Comparison of ENCODE assay signal across 25 cellular contexts in genomic region chr2:69030791-69031190, GRCh38. TPM values are rescaled to one million over a fixed set of nuclear protein-coding genes. Genes with fewer than 3 reads are reported as not detected.
"Had no signal": no experiment of that assay in that cellular context is flagged by ENCODE, and none has a peak within 500 bp of the region (broad histone marks: within the 10 kb centered on the region; RNA-seq: fewer than 3 reads in every experiment).

No MANE protein-coding gene starts in this region.

- H3K4me3 ChIP-seq: breast epithelium, gastroesophageal sphincter, hepatocyte, tibial nerve had no signal

- H3K9me3 ChIP-seq: breast epithelium, gastroesophageal sphincter had no signal

- H3K27ac Mint-ChIP-seq: activated CD8-positive, alpha-beta memory T cell treated with anti-CD3 and anti-CD28 coated beads, Interleukin-2, amount 10 ng/mL, durations not matched to agents 7 days and 5 days; activated CD8-positive, alpha-beta T cell treated with anti-CD3 and anti-CD28 coated beads, Interleukin-2, amount 10 ng/mL, durations not matched to agents 7 days and 5 days; activated naive CD4-positive, alpha-beta T cell treated with anti-CD3 and anti-CD28 coated beads, Interleukin-2, amount 50 U/mL, for 72 hours; activated T-helper 2 cell treated with anti-CD3 and anti-CD28 coated beads, Interferon-gamma antibody, Interleukin-2, Interleukin-4, amounts not matched to agents 10 μg/mL and 5 μg/mL and 100 μg/mL, durations not matched to agents 14 hours and 24 hours and 36 hours; dendritic cell treated with granulocyte-macrophage colony-stimulating factor and Interleukin-4, amounts not matched to agents 40 ng/mL and 50 ng/mL, for 4 days; natural killer cell had no signal

- H3K9me3 Mint-ChIP-seq: activated naive CD4-positive, alpha-beta T cell treated with anti-CD3 and anti-CD28 coated beads, Interleukin-2, amount 50 U/mL, for 72 hours; activated T-helper 2 cell treated with anti-CD3 and anti-CD28 coated beads, Interferon-gamma antibody, Interleukin-2, Interleukin-4, amounts not matched to agents 10 μg/mL and 5 μg/mL and 100 μg/mL, durations not matched to agents 14 hours and 24 hours and 36 hours; dendritic cell treated with granulocyte-macrophage colony-stimulating factor and Interleukin-4, amounts not matched to agents 40 ng/mL and 50 ng/mL, for 4 days; natural killer cell had no signal

- H3K27ac ChIP-seq: breast epithelium, hepatocyte had no signal

- H3K27me3 ChIP-seq: breast epithelium, gastroesophageal sphincter, hepatocyte, tibial nerve had no signal

- H3K4me2 ChIP-seq: hepatocyte had no signal

- H2AFZ ChIP-seq: hepatocyte had no signal

- H3K36me3 Mint-ChIP-seq: activated CD8-positive, alpha-beta memory T cell treated with anti-CD3 and anti-CD28 coated beads, Interleukin-2, amount 10 ng/mL, durations not matched to agents 7 days and 5 days; activated naive CD4-positive, alpha-beta T cell treated with anti-CD3 and anti-CD28 coated beads, Interleukin-2, amount 50 U/mL, for 72 hours; natural killer cell had no signal

- H3K4me1 Mint-ChIP-seq: activated CD8-positive, alpha-beta memory T cell treated with anti-CD3 and anti-CD28 coated beads, Interleukin-2, amount 10 ng/mL, durations not matched to agents 7 days and 5 days; natural killer cell had no signal

- H3K4me3 Mint-ChIP-seq: activated CD8-positive, alpha-beta memory T cell treated with anti-CD3 and anti-CD28 coated beads, Interleukin-2, amount 10 ng/mL, durations not matched to agents 7 days and 5 days; activated CD8-positive, alpha-beta T cell treated with anti-CD3 and anti-CD28 coated beads, Interleukin-2, amount 10 ng/mL, durations not matched to agents 7 days and 5 days; dendritic cell treated with granulocyte-macrophage colony-stimulating factor and Interleukin-4, amounts not matched to agents 40 ng/mL and 50 ng/mL, for 4 days; natural killer cell had no signal

- ATAC-seq: activated CD8-positive, alpha-beta memory T cell treated with anti-CD3 and anti-CD28 coated beads, Interleukin-2, amount 10 ng/mL, durations not matched to agents 7 days and 5 days; activated CD8-positive, alpha-beta T cell treated with anti-CD3 and anti-CD28 coated beads, Interleukin-2, amount 10 ng/mL, durations not matched to agents 7 days and 5 days; activated naive CD4-positive, alpha-beta T cell treated with anti-CD3 and anti-CD28 coated beads, Interleukin-2, amount 50 U/mL, for 72 hours; gastroesophageal sphincter; natural killer cell; right cardiac atrium had no signal

- DNase-seq: activated CD4-positive, alpha-beta T cell treated with anti-CD3 and anti-CD28 coated beads, Interleukin-2, amount 50 U/mL, for 1 hour; activated CD4-positive, CD25-positive, alpha-beta regulatory T cell treated with anti-CD3 and anti-CD28 coated beads, Interleukin-2, amount 50 U/mL, for 72 hours; activated CD8-positive, alpha-beta memory T cell treated with anti-CD3 and anti-CD28 coated beads, Interleukin-2, amount 10 ng/mL, durations not matched to agents 7 days and 5 days; activated CD8-positive, alpha-beta T cell treated with anti-CD3 and anti-CD28 coated beads, Interleukin-2, amount 10 ng/mL, durations not matched to agents 7 days and 5 days; activated T-cell treated with anti-CD3 and anti-CD28 coated beads, Interleukin-2, amount 50 U/mL, for 48 hours; central memory CD4-positive, alpha-beta T cell; islet precursor cell; mammary epithelial cell; natural killer cell; right cardiac atrium; stimulated activated CD4-positive, alpha-beta T cell treated with anti-CD3 and anti-CD28 coated beads, Interleukin-2, amount 100 ng/mL, for 48 hours; stimulated activated naive CD4-positive, alpha-beta T cell treated with Interleukin-2 at 50 U/mL for 16 hours; T-helper 2 cell had no signal

- H3K36me3 ChIP-seq: breast epithelium, gastroesophageal sphincter, tibial nerve had no signal

RNA-seq across cellular contexts. Expression of gene ANTXR1, which starts 17.8 kb away (rescaled TPM):
- total RNA-seq: activated naive CD4-positive, alpha-beta T cell treated with anti-CD3 and anti-CD28 coated beads, Interleukin-2, amount 50 U/mL, for 72 hours; activated T-helper 2 cell treated with anti-CD3 and anti-CD28 coated beads, Interferon-gamma antibody, Interleukin-2, Interleukin-4, amounts not matched to agents 10 μg/mL and 5 μg/mL and 100 μg/mL, durations not matched to agents 14 hours and 24 hours and 36 hours; natural killer cell had no signal

RNA-seq across cellular contexts. Expression of gene GKN1, which starts 56.4 kb away (rescaled TPM):
- total RNA-seq: activated CD8-positive, alpha-beta memory T cell treated with anti-CD3 and anti-CD28 coated beads, Interleukin-2, amount 10 ng/mL, durations not matched to agents 7 days and 5 days; activated CD8-positive, alpha-beta T cell treated with anti-CD3 and anti-CD28 coated beads, Interleukin-2, amount 10 ng/mL, durations not matched to agents 7 days and 5 days; activated naive CD4-positive, alpha-beta T cell treated with anti-CD3 and anti-CD28 coated beads, Interleukin-2, amount 50 U/mL, for 72 hours; activated T-helper 2 cell treated with anti-CD3 and anti-CD28 coated beads, Interferon-gamma antibody, Interleukin-2, Interleukin-4, amounts not matched to agents 10 μg/mL and 5 μg/mL and 100 μg/mL, durations not matched to agents 14 hours and 24 hours and 36 hours; breast epithelium; epithelial cell of proximal tubule; liver; mammary epithelial cell; natural killer cell; omental fat pad; pulmonary artery endothelial cell; right cardiac atrium; tibial nerve; urinary bladder had no signal
- polyA plus RNA-seq: liver, mammary epithelial cell, right cardiac atrium had no signal
